In the genomic region with DNA sequence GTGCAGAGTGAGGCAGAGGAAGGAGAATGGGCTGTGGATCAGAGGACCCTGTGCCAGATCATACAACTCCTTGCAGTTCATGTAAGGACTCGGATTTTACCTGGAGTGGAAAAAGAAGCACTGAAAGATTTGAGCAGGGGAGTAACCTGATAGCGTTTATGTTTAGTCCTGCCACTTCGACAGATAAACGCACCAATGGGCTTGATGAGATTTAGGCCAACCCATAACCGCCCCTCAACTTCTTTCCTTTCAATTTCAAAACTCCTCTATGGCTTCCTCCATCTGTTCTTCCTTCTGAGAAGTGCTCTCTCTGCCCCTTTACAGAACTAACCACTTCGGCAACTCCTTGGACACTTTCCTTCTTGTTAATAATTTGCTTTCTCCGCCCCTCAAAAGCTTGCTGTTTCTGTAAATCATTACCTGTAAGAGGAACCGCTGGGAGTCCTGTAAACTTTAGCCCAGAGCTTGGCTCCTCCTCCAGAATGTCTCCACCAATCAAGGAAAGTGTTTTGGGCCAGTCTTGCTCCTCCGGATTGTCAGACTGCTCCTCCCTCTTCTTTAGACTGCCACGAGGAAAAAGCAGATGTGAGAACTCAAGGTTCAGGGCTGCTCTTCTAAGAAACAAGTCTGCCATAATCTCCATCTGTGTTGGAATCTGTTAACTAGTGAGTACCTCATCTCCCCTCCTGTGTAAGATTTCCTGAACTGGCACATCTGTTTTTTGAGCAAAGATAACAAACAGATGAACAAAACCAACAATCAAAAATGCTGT, we compare ENCODE assay signal across 8 cellular contexts. TPM values are rescaled to one million over a fixed set of nuclear protein-coding genes. Genes with fewer than 3 reads are reported as not detected.
A peak's percentile ranks its signal among the peaks of the same experiment; 100 is the strongest.
DNase-seq lines count a peak whose midpoint lies in the region; ATAC-seq and TF ChIP-seq lines count a peak whose summit lies in the region.

A gene with protein sequence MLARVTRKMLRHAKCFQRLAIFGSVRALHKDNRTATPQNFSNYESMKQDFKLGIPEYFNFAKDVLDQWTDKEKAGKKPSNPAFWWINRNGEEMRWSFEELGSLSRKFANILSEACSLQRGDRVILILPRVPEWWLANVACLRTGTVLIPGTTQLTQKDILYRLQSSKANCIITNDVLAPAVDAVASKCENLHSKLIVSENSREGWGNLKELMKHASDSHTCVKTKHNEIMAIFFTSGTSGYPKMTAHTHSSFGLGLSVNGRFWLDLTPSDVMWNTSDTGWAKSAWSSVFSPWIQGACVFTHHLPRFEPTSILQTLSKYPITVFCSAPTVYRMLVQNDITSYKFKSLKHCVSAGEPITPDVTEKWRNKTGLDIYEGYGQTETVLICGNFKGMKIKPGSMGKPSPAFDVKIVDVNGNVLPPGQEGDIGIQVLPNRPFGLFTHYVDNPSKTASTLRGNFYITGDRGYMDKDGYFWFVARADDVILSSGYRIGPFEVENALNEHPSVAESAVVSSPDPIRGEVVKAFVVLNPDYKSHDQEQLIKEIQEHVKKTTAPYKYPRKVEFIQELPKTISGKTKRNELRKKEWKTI (plus strand): TSS at position 554 of the 772 bp plus-strand sequence. CDS start 6,021 bp downstream, outside the sequence.

- peak; percentile 15 for DNase-seq in SKM-1 treated with dmso at 0.1 percent for 144 hours (lab: John Stamatoyannopoulos, UW; ENCODE audit: unreplicated experiment)
- no peak for DNase-seq in SKM-1 (lab: John Stamatoyannopoulos, UW; ENCODE audit: unreplicated experiment)
- DNase-seq in NT2/D1 (ENCODE audit: low read depth, low spot score), result no peak
- DNase-seq in activated T-cell treated with anti-CD3 and anti-CD28 coated beads, Interleukin-2, amount 50 U/mL, for 48 hours, result peak; percentile 60 to 67
- peak; percentile 82 for DNase-seq in fibroblast of pulmonary artery (ENCODE audit: low read depth)
- peak; percentile 5 for DNase-seq in neuronal stem cell (ENCODE audit: low spot score)
- peak; percentile 82 for DNase-seq in transverse colon

- no peak within 1 kb of the TSS for H3K23ac ChIP-seq in neuronal stem cell (ENCODE audit: low read depth, low read length, poor library complexity)

- H3K14ac ChIP-seq in neuronal stem cell (ENCODE audit: low read length), result no peak within 1 kb of the TSS

- no peak within 1 kb of the TSS for H3K4me2 ChIP-seq in neuronal stem cell (ENCODE audit: insufficient read depth, low read length, poor library complexity, severe bottlenecking)

- H3K4me1 ChIP-seq in NT2/D1 (ENCODE audit: insufficient read depth, insufficient read length), result no peaks in the 10 kb centered on the region
- peaks cover 0 to 1% of the 10 kb centered on the region in 2 donors for H3K4me1 ChIP-seq in neuronal stem cell (ENCODE audit: control insufficient read depth in 2 of 2, insufficient read depth in 1 of 2, low read depth in 1 of 2, low read length in 2 of 2)
- H3K4me1 ChIP-seq in transverse colon, result peaks cover 0 to 20% (median 14%) of the 10 kb centered on the region in 4 donors

- peak within 1 kb of the TSS; percentile 91 for H2AFZ ChIP-seq in neuronal stem cell (ENCODE audit: low read length)

- H2BK120ac ChIP-seq in neuronal stem cell (ENCODE audit: low read depth, low read length), result no peak within 1 kb of the TSS

- intact Hi-C loops in transverse colon (cut with DNase I; ENCODE audit: low total_unique reads), result no loop called here

- no peak within 1 kb of the TSS for H3K4ac ChIP-seq in neuronal stem cell (ENCODE audit: low read length)

- H4K91ac ChIP-seq in neuronal stem cell (ENCODE audit: low read depth, low read length, poor library complexity), result no peak within 1 kb of the TSS

- no peaks in the 10 kb centered on the region for H3K36me3 ChIP-seq in NT2/D1 (ENCODE audit: insufficient read depth, insufficient read length, low read length)
- H3K36me3 ChIP-seq in neuronal stem cell (replicated peaks in 1 of 2; ENCODE audit: control insufficient read depth in 2 of 2, insufficient read depth in 2 of 2, low read length in 2 of 2), result no peaks in the 10 kb centered on the region
- H3K36me3 ChIP-seq in transverse colon, result no peaks in the 10 kb centered on the region

- H3K9me3 ChIP-seq in NT2/D1 (ENCODE audit: insufficient read depth, low read length), result peaks cover 12% of the 10 kb centered on the region
- peaks cover 1 to 13% of the 10 kb centered on the region in 2 donors for H3K9me3 ChIP-seq in neuronal stem cell (replicated peaks in 1 of 2; ENCODE audit: control insufficient read depth in 2 of 2, insufficient read depth in 1 of 2, low read depth in 1 of 2, low read length in 2 of 2)
- H3K9me3 ChIP-seq in transverse colon, result no peaks in the 10 kb centered on the region

- in situ Hi-C loops in transverse colon (cut with MboI; ENCODE audit: low pct_ligation_motif_present in 1 of 4, low pct_unique_long_range_greater_than_20kb in 1 of 4, low sequenced_read_pairs in 3 of 4), result no loop called here

- H3K79me1 ChIP-seq in neuronal stem cell (ENCODE audit: low read depth, low read length), result peaks cover 2% of the 10 kb centered on the region

- peak; percentile 98 for ATAC-seq in HG02981 (IDR thresholded peaks at IDR 0.05; ENCODE audit: unreplicated experiment)

- H2BK5ac ChIP-seq in neuronal stem cell (ENCODE audit: low read length), result no peak within 1 kb of the TSS

- no peak within 1 kb of the TSS for H4K8ac ChIP-seq in neuronal stem cell (ENCODE audit: low read depth, low read length)

- no CpG with 5 or more reads among the region's 10 CpGs for WGBS in neuronal stem cell (ENCODE audit: extremely low coverage in 2 of 2, insufficient read length in 2 of 2, insufficient replicate concordance in 1 of 2), 2 donors
- WGBS in transverse colon (ENCODE audit: low coverage in 1 of 2), 2 donors, result 3 to 4% methylated on average over 6 to 10 of the region's 10 CpGs

- H3K4me3 ChIP-seq in NT2/D1 (ENCODE audit: insufficient read length, low read depth) (peak within 1 kb of the TSS; percentile 6), fibroblast of pulmonary artery (replicated peaks; ENCODE audit: low read depth, low read length) (peak within 1 kb of the TSS; percentile 59), neuronal stem cell (ENCODE audit: low read length in 2 of 2) (peak within 1 kb of the TSS in 1 of 2 donors; percentile 25), transverse colon (peak within 1 kb of the TSS in 3 of 4 donors; percentile 27 to 51 (median 34))

- peak; percentile 70 for TF ChIP-seq POLR2A in transverse colon (IDR thresholded peaks at IDR 0.05)

- H2BK12ac ChIP-seq in neuronal stem cell (ENCODE audit: low read length), result no peak within 1 kb of the TSS

- H3K27ac ChIP-seq in neuronal stem cell (replicated peaks; ENCODE audit: low read length) (no peak within 1 kb of the TSS), transverse colon (peak within 1 kb of the TSS; percentile 84 to 92 (median 86))

- TF ChIP-seq CTCF in fibroblast of pulmonary artery (IDR thresholded peaks at IDR 0.05; ENCODE audit: low read length, missing control alignments), result no peak
- TF ChIP-seq CTCF in transverse colon (IDR thresholded peaks at IDR 0.05), result no peak

- TF ChIP-seq EP300 in transverse colon (IDR thresholded peaks at IDR 0.05; ENCODE audit: low read depth), result no peak

- no peak within 1 kb of the TSS for H2BK15ac ChIP-seq in neuronal stem cell (ENCODE audit: low read length)

- H3K9ac ChIP-seq in NT2/D1 (ENCODE audit: insufficient read length, low read depth) (no peak within 1 kb of the TSS), neuronal stem cell (ENCODE audit: low read depth, low read length, poor library complexity) (no peak within 1 kb of the TSS)

- no peak within 1 kb of the TSS for H2AK5ac ChIP-seq in neuronal stem cell (ENCODE audit: low read depth, low read length)

- H3K27me3 ChIP-seq in NT2/D1 (ENCODE audit: insufficient read depth, insufficient read length), result no peaks in the 10 kb centered on the region
- H3K27me3 ChIP-seq in neuronal stem cell (ENCODE audit: control insufficient read depth in 3 of 3, insufficient read depth in 3 of 3, low read depth in 1 of 3, low read length in 3 of 3), result no peaks in the 10 kb centered on the region
- H3K27me3 ChIP-seq in transverse colon, result no peaks in the 10 kb centered on the region

- H3K18ac ChIP-seq in neuronal stem cell (ENCODE audit: low read length), result no peak within 1 kb of the TSS

RNA-seq across cellular contexts. Expression of the gene that starts here (rescaled TPM):
- polyA plus RNA-seq in neuronal stem cell (2013, experiment 1 of 2), result 3.9 TPM
- 3.7 TPM for polyA plus RNA-seq in neuronal stem cell (2013, experiment 2 of 2)
- total RNA-seq in transverse colon, result 100 to 1,000 TPM in 1 of 4 donors, 10 to 100 TPM in 3; 21.7 to 108 (median 29.5) TPM

Comparison
In these comparisons a context has a peak if more than half of its experiments do, and no peak if none do; other contexts are left out.
1. DNase-seq: peak in SKM-1 treated with dmso at 0.1 percent for 144 hours (single experiment), activated T-cell treated with anti-CD3 and anti-CD28 coated beads, Interleukin-2, amount 50 U/mL, for 48 hours (2 of 2), fibroblast of pulmonary artery (single experiment), neuronal stem cell (single experiment) and transverse colon (single experiment); none in SKM-1 (single experiment) and NT2/D1 (single experiment).